In genomic region chr6:154921482-154921881, GRCh38 we compare ENCODE assay signal across 13 cellular contexts.
DNase-seq lines count a peak whose midpoint lies in the region; ATAC-seq and TF ChIP-seq lines count a peak whose summit lies in the region.
"Had no signal": no experiment of that assay in that cellular context is flagged by ENCODE, and none has a peak within 500 bp of the region (broad histone marks: within the 10 kb centered on the region; RNA-seq: fewer than 3 reads in every experiment).

No MANE protein-coding gene starts in this region.

- no peak overlapping the region for H3K27ac ChIP-seq in Peyer's patch
- H3K27ac ChIP-seq: C4-2B, PC-9 had no signal

- no peak overlapping the region for H3K4me3 ChIP-seq in Peyer's patch
- H3K4me3 ChIP-seq: PC-9 had no signal

- TF ChIP-seq POLR2A in Peyer's patch (IDR thresholded peaks at IDR 0.05) = no peak

- H3K9me3 ChIP-seq in Peyer's patch = no peaks in the 10 kb centered on the region

- H3K27me3 ChIP-seq in Peyer's patch = no peaks in the 10 kb centered on the region

- TF ChIP-seq CTCF in Peyer's patch (IDR thresholded peaks at IDR 0.05) = no peak

- H3K36me3 ChIP-seq in Peyer's patch = no peaks in the 10 kb centered on the region

- H3K4me1 ChIP-seq in Peyer's patch = no peaks in the 10 kb centered on the region

- DNase-seq in OCI-M1 (lab: John Stamatoyannopoulos, UW) (peak; percentile 34), kidney tubule cell (ENCODE audit: low spot score) (peak; percentile 50), Peyer's patch (no peak), activated gamma-delta T cell treated with Interleukin-2 at 50 U/mL for 16 hours (no peak)
- no peak for DNase-seq in activated CD8-positive, alpha-beta memory T cell treated with anti-CD3 and anti-CD28 coated beads, Interleukin-2, amount 50 U/mL, for 48 hours
- DNase-seq: activated naive CD8-positive, alpha-beta T cell treated with anti-CD3 and anti-CD28 coated beads for 36 hours; GF-D8; H7; PC-9 had no signal

- ATAC-seq in GM18909 (IDR thresholded peaks at IDR 0.05; ENCODE audit: poor library complexity, unreplicated experiment) (peak; percentile 59), HG03095 (IDR thresholded peaks at IDR 0.05; ENCODE audit: unreplicated experiment) (peak; percentile 69), GM18520 (IDR thresholded peaks at IDR 0.05; ENCODE audit: unreplicated experiment) (no peak)

Comparison
In these comparisons a context has a peak if more than half of its experiments do, and no peak if none do; other contexts are left out.
1. DNase-seq: peak in OCI-M1 (single experiment) and kidney tubule cell (single experiment); none in activated CD8-positive, alpha-beta memory T cell treated with anti-CD3 and anti-CD28 coated beads, Interleukin-2, amount 50 U/mL, for 48 hours (single experiment), Peyer's patch (0 of 3) and activated gamma-delta T cell treated with Interleukin-2 at 50 U/mL for 16 hours (single experiment).